Comparison of ENCODE assay signal across 21 cellular contexts in genomic region chr2:159150208-159150607, GRCh38.
DNase-seq lines count a peak whose midpoint lies in the region; ATAC-seq and TF ChIP-seq lines count a peak whose summit lies in the region.
"Had no signal": no experiment of that assay in that cellular context is flagged by ENCODE, and none has a peak within 500 bp of the region (broad histone marks: within the 10 kb centered on the region; RNA-seq: fewer than 3 reads in every experiment).

No MANE protein-coding gene starts in this region.

- 53% methylated on average over 8 of the region's 8 CpGs for WGBS in right cardiac atrium
- WGBS in mesenchymal stem cell: 58% methylated on average over 8 of the region's 8 CpGs
- 26 to 42% methylated on average over 6 to 8 of the region's 8 CpGs for WGBS in transverse colon (ENCODE audit: low coverage in 1 of 2), 2 donors

- no peak overlapping the region for H3K14ac ChIP-seq in mesenchymal stem cell (ENCODE audit: low read length in 2 of 2)

- no peak overlapping the region for H4K91ac ChIP-seq in mesenchymal stem cell (ENCODE audit: low read length)

- H2AK5ac ChIP-seq in mesenchymal stem cell (ENCODE audit: low read length, severe bottlenecking): no peak overlapping the region

- H3K9ac ChIP-seq in mesenchymal stem cell (ENCODE audit: low read length) (no peak overlapping the region), PC-3 (ENCODE audit: low read length) (no peak overlapping the region)

- BruUV-seq in PC-3 (replicated peaks; lab: Mats Ljungman, UMichigan): no TSS peak

- no peaks in the 10 kb centered on the region for H3K79me2 ChIP-seq in PC-3 (ENCODE audit: low read length)

- no peaks in the 10 kb centered on the region for H3K9me3 ChIP-seq in right cardiac atrium (ENCODE audit: control insufficient read depth, low read length)
- no peaks in the 10 kb centered on the region for H3K9me3 ChIP-seq in mesenchymal stem cell (ENCODE audit: control insufficient read depth, low read length)
- no peaks in the 10 kb centered on the region for H3K9me3 ChIP-seq in transverse colon
- no peaks in the 10 kb centered on the region for H3K9me3 ChIP-seq in PC-3 (ENCODE audit: low read length)
- H3K9me3 ChIP-seq: heart right ventricle, tibial nerve had no signal

- no peak overlapping the region for H3K4me3 ChIP-seq in right cardiac atrium (ENCODE audit: low read length)
- H3K4me3 ChIP-seq in brain microvascular endothelial cell (ENCODE audit: low read depth, low read length): no peak overlapping the region
- H3K4me3 ChIP-seq in mesenchymal stem cell (ENCODE audit: insufficient read depth in 1 of 2, low read depth in 1 of 2, low read length in 2 of 2): no peak overlapping the region
- H3K4me3 ChIP-seq in transverse colon: no peak overlapping the region
- no peak overlapping the region for H3K4me3 ChIP-seq in PC-3 (ENCODE audit: low read length)
- H3K4me3 ChIP-seq: heart right ventricle, lung, tibial nerve had no signal

- H3F3A ChIP-seq in PC-3 (ENCODE audit: low read length, unreplicated experiment): no peaks in the 10 kb centered on the region

- no peak overlapping the region for H3K4ac ChIP-seq in mesenchymal stem cell (ENCODE audit: low read depth in 1 of 2, low read length in 2 of 2)

- no peak overlapping the region for H2BK15ac ChIP-seq in mesenchymal stem cell (ENCODE audit: low read depth, poor library complexity, severe bottlenecking)

- H4K20me1 ChIP-seq in PC-3 (ENCODE audit: low read length): no peaks in the 10 kb centered on the region

- H3K27me3 ChIP-seq in right cardiac atrium (ENCODE audit: control insufficient read depth, insufficient read depth): no peaks in the 10 kb centered on the region
- no peaks in the 10 kb centered on the region for H3K27me3 ChIP-seq in brain microvascular endothelial cell (replicated peaks)
- H3K27me3 ChIP-seq in mesenchymal stem cell (ENCODE audit: control insufficient read depth in 1 of 2, insufficient read depth in 1 of 2, low read length in 2 of 2): no peaks in the 10 kb centered on the region
- no peaks in the 10 kb centered on the region for H3K27me3 ChIP-seq in transverse colon
- no peaks in the 10 kb centered on the region for H3K27me3 ChIP-seq in PC-3 (ENCODE audit: low read length)
- H3K27me3 ChIP-seq: heart right ventricle, tibial nerve had no signal

- H3K4me2 ChIP-seq in mesenchymal stem cell (ENCODE audit: low read length, poor library complexity, severe bottlenecking) (no peak overlapping the region), PC-3 (ENCODE audit: low read length) (no peak overlapping the region)

- TF ChIP-seq CTCF in brain microvascular endothelial cell (IDR thresholded peaks at IDR 0.05; ENCODE audit: low read depth, low read length, missing control alignments) (no peak), transverse colon (IDR thresholded peaks at IDR 0.05) (no peak), PC-3 (conservative IDR thresholded peaks at IDR 0.05; ENCODE audit: low read depth, low read length) (no peak)

- no peak for TF ChIP-seq POLR2A in transverse colon (IDR thresholded peaks at IDR 0.05)

- H3K79me1 ChIP-seq in mesenchymal stem cell (replicated peaks; ENCODE audit: low read length, poor library complexity, severe bottlenecking): peaks cover 28% of the 10 kb centered on the region

- H4K8ac ChIP-seq in mesenchymal stem cell (ENCODE audit: low read length): peak overlapping the region; percentile 48

- H2BK12ac ChIP-seq in mesenchymal stem cell (ENCODE audit: low read length in 2 of 2): no peak overlapping the region

- no peak overlapping the region for H3K23ac ChIP-seq in mesenchymal stem cell (ENCODE audit: low read length in 2 of 2)

- H3K36me3 ChIP-seq in brain microvascular endothelial cell (replicated peaks): peaks cover 28% of the 10 kb centered on the region
- H3K36me3 ChIP-seq in mesenchymal stem cell (ENCODE audit: control insufficient read depth in 1 of 2, insufficient read depth in 2 of 2, low read depth in 1 of 2, low read length in 2 of 2): peaks cover 13 to 14% of the 10 kb centered on the region in 2 experiments
- no peaks in the 10 kb centered on the region for H3K36me3 ChIP-seq in transverse colon
- H3K36me3 ChIP-seq in PC-3 (ENCODE audit: low read depth, low read length): peaks cover 8% of the 10 kb centered on the region

- H3K4me1 ChIP-seq in right cardiac atrium (ENCODE audit: control insufficient read depth, insufficient read depth, low read length) (peaks cover 23% of the 10 kb centered on the region), mesenchymal stem cell (ENCODE audit: control insufficient read depth, insufficient read depth, low read depth, low read length) (peaks cover 4% of the 10 kb centered on the region), transverse colon (peaks cover 37 to 80% (median 70%) of the 10 kb centered on the region in 4 donors), PC-3 (ENCODE audit: insufficient read depth, low read length) (peaks cover 27% of the 10 kb centered on the region)

- H3K18ac ChIP-seq in mesenchymal stem cell (ENCODE audit: low read depth in 1 of 2, low read length in 2 of 2): peak overlapping the region in 1 of 2 experiments; percentile 6

- no peak overlapping the region for H2BK120ac ChIP-seq in mesenchymal stem cell (ENCODE audit: low read depth, low read length)

- no peak for ATAC-seq in right cardiac atrium
- ATAC-seq in Right ventricle myocardium superior (ENCODE audit: poor library complexity): no peak
- ATAC-seq in HG03342 (IDR thresholded peaks at IDR 0.05; ENCODE audit: unreplicated experiment): no peak
- no peak for ATAC-seq in PC-3
- ATAC-seq in HG02970 (IDR thresholded peaks at IDR 0.05; ENCODE audit: low FRiP score, unreplicated experiment): no peak
- ATAC-seq: heart right ventricle; stimulated activated naive CD8-positive, alpha-beta T cell treated with anti-CD3 and anti-CD28 coated beads, Interleukin-15, Interleukin-2, amounts not matched to agents 100 U/mL and 50 U/mL, for 24 hours; T-helper 17 cell had no signal

- CTCF ChIA-PET in PC-3 (lab: Charles Lee): no interaction called here

- intact Hi-C loops in right cardiac atrium (cut with DNase I): no loop called here
- intact Hi-C loops in Right ventricle myocardium superior (cut with DNase I): no loop called here
- intact Hi-C loops in transverse colon (cut with DNase I; ENCODE audit: low total_unique reads): no loop called here
- intact Hi-C loops in PC-3 (cut with micrococcal nuclease): no loop called here

- no peak for TF ChIP-seq EP300 in transverse colon (IDR thresholded peaks at IDR 0.05; ENCODE audit: low read depth)

- no peak for DNase-seq in right cardiac atrium
- DNase-seq in Right ventricle myocardium superior: no peak
- no peak for DNase-seq in brain microvascular endothelial cell
- no peak for DNase-seq in mesenchymal stem cell
- no peak for DNase-seq in transverse colon
- DNase-seq in PC-3: no peak
- DNase-seq: activated CD8-positive, alpha-beta memory T cell treated with anti-CD3 and anti-CD28 coated beads, Interleukin-2, amount 50 U/mL, for 4 hours; activated gamma-delta T cell treated with Interleukin-2 at 50 U/mL for 16 hours; cortex of kidney; heart right ventricle; KBM-7; NCI-H2171 treated with DMSO at 0.1 percent for 48 hours; NCI-H748 treated with DMSO at 0.1 percent for 48 hours; OCI-M1; SIG-M5; stimulated activated naive CD8-positive, alpha-beta T cell treated with anti-CD3 and anti-CD28 coated beads, Interleukin-15, Interleukin-2, amounts not matched to agents 100 U/mL and 50 U/mL, for 24 hours; T-helper 17 cell had no signal

- H3K9me2 ChIP-seq in PC-3 (replicated peaks; ENCODE audit: low read length): no peaks in the 10 kb centered on the region

- H2BK5ac ChIP-seq in mesenchymal stem cell (ENCODE audit: low read depth, low read length, poor library complexity, severe bottlenecking): no peak overlapping the region

- H2AFZ ChIP-seq in mesenchymal stem cell (ENCODE audit: low read depth, low read length) (no peak overlapping the region), PC-3 (ENCODE audit: low read length) (no peak overlapping the region)

- peak overlapping the region; percentile 40 for H3K27ac ChIP-seq in right cardiac atrium (ENCODE audit: low read length)
- peak overlapping the region; percentile 35 for H3K27ac ChIP-seq in brain microvascular endothelial cell
- H3K27ac ChIP-seq in mesenchymal stem cell (ENCODE audit: low read length, poor library complexity, severe bottlenecking): no peak overlapping the region
- H3K27ac ChIP-seq in transverse colon: peak overlapping the region; percentile 59 to 86 (median 84)
- H3K27ac ChIP-seq in PC-3 (ENCODE audit: low read length): no peak overlapping the region
- H3K27ac ChIP-seq: tibial nerve had no signal

- POLR2A ChIA-PET in PC-3 (lab: Charles Lee; ENCODE audit: unreplicated experiment): interaction anchor here (0.6 kb wide), 1 partner anchor 31 kb away, joined by 6 read pairs; no protein-coding TSS in a partner anchor

- in situ Hi-C loops in brain microvascular endothelial cell (cut with HindIII; ENCODE audit: low pct_ligation_motif_present, low sequenced_read_pairs): no loop called here
- in situ Hi-C loops in transverse colon (cut with MboI; ENCODE audit: low pct_ligation_motif_present in 1 of 4, low pct_unique_long_range_greater_than_20kb in 1 of 4, low sequenced_read_pairs in 3 of 4): no loop called here

Comparison
In these comparisons a context has a peak if more than half of its experiments do, and no peak if none do; other contexts are left out.
1. H3K27ac ChIP-seq: peak in right cardiac atrium (single experiment), brain microvascular endothelial cell (single experiment) and transverse colon (4 of 4); none in mesenchymal stem cell (single experiment) and PC-3 (single experiment).